9 cellular contexts compared by ENCODE assay signal in the genomic region with DNA sequence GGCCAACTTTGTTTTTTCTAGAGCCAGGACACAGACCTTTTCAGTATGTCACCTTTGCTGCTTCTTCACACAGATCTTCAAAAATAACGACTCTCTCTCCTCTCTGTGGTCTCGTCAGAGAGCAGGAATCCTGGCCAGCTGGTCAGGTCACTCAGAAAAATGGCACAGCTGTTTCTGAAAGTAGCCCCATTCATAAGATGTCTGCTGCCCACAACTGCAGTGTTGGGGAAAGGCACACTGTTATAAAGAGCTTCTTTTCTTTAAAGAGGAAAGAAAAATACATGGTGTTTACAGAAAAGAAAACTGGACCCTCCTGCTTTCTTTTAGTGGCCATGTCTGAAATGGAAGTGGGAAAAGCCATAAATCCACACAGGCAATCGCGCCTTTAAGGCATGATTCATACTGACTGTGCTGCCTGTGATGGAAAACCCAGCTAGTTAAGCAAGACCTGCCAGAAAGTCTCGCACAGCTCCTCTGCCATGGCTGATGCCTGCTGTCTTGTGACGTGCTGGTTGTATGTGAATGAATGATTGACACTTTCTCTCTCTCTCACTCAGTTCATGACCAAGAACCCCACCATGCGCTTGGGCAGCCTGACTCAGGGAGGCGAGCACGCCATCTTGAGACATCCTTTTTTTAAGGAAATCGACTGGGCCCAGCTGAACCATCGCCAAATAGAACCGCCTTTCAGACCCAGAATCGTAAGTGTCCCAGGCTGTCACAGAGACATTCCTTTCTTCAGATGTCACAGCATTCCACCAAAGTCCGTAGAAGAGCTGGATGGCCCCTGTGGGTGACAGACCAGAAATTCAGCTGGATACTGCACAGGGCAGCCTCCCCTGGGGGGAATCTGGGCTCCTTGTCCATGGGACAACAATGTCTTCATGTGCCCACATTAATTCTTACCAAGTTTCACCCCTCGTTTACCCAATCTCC.
DNase-seq lines count a peak whose midpoint lies in the region; TF ChIP-seq lines count a peak whose summit lies in the region.
"Had no signal": no experiment of that assay in that cellular context is flagged by ENCODE, and none has a peak within 500 bp of the region (broad histone marks: within the 10 kb centered on the region; RNA-seq: fewer than 3 reads in every experiment).

No MANE protein-coding gene starts in this region.

- H3K14ac ChIP-seq in mesenchymal stem cell (ENCODE audit: low read length in 2 of 2), result no peak overlapping the region

- TF ChIP-seq CTCF in BE2C (IDR thresholded peaks at IDR 0.05; ENCODE audit: low read depth, low read length) (no peak), OCI-LY7 (conservative IDR thresholded peaks at IDR 0.05; ENCODE audit: low read length) (no peak)

- H3K36me3 ChIP-seq in mesenchymal stem cell (ENCODE audit: control insufficient read depth in 1 of 2, insufficient read depth in 2 of 2, low read depth in 1 of 2, low read length in 2 of 2) (no peaks in the 10 kb centered on the region), BE2C (no peaks in the 10 kb centered on the region), OCI-LY7 (ENCODE audit: insufficient read depth, low read length) (no peaks in the 10 kb centered on the region)

- H3K18ac ChIP-seq in mesenchymal stem cell (ENCODE audit: low read depth in 1 of 2, low read length in 2 of 2), result peak overlapping the region; percentile 6 to 86

- no peaks in the 10 kb centered on the region for H3K79me2 ChIP-seq in OCI-LY7 (ENCODE audit: insufficient read depth, low read depth, low read length)

- H2BK120ac ChIP-seq in mesenchymal stem cell (ENCODE audit: low read depth, low read length), result peak overlapping the region; percentile 21

- peak overlapping the region; percentile 62 for H4K91ac ChIP-seq in mesenchymal stem cell (ENCODE audit: low read length)

- DNase-seq in AG08395 (ENCODE audit: low spot score) (peak; percentile 87), HK-2 (ENCODE audit: unreplicated experiment) (peak; percentile 38), astrocyte of the hippocampus (ENCODE audit: low read depth, low spot score) (peak; percentile 77), mesenchymal stem cell (peak; percentile 96), GF-D8 (lab: John Stamatoyannopoulos, UW) (no peak), BE2C (no peak), ACHN (no peak), OCI-LY7 (ENCODE audit: low spot score) (no peak)
- DNase-seq: stimulated activated CD4-positive, alpha-beta T cell treated with anti-CD3 and anti-CD28 coated beads, Interleukin-12 subunit alpha, Interleukin-12 subunit beta, amount 100 ng/mL, for 4 hours had no signal

- H4K8ac ChIP-seq in mesenchymal stem cell (ENCODE audit: low read length), result peak overlapping the region; percentile 93

- H3K27me3 ChIP-seq in mesenchymal stem cell (ENCODE audit: control insufficient read depth in 1 of 2, insufficient read depth in 1 of 2, low read length in 2 of 2) (no peaks in the 10 kb centered on the region), BE2C (no peaks in the 10 kb centered on the region)

- POLR2A ChIA-PET in OCI-LY7 (lab: Charles Lee), result interaction anchor here (0.7 to 1.5 kb wide), 10 partner anchors 10 to 254 kb away, joined by 3 to 10 read pairs (median 3); no protein-coding TSS in a partner anchor

- peaks cover 5% of the 10 kb centered on the region for H3K79me1 ChIP-seq in mesenchymal stem cell (replicated peaks; ENCODE audit: low read length, poor library complexity, severe bottlenecking)

- peak overlapping the region; percentile 57 for H2AK5ac ChIP-seq in mesenchymal stem cell (ENCODE audit: low read length, severe bottlenecking)

- H2AFZ ChIP-seq in mesenchymal stem cell (ENCODE audit: low read depth, low read length), result no peak overlapping the region
- no peak overlapping the region for H2AFZ ChIP-seq in OCI-LY7 (ENCODE audit: low read length)

- H3K4me3 ChIP-seq in mesenchymal stem cell (ENCODE audit: insufficient read depth in 1 of 2, low read depth in 1 of 2, low read length in 2 of 2) (no peak overlapping the region), BE2C (ENCODE audit: low read depth, low read length) (no peak overlapping the region), OCI-LY7 (ENCODE audit: low read depth, low read length, poor library complexity, severe bottlenecking) (no peak overlapping the region)

- no TSS peak for BruUV-seq in OCI-LY7 (replicated peaks; lab: Mats Ljungman, UMichigan)

- H4K20me1 ChIP-seq in OCI-LY7 (ENCODE audit: insufficient read depth, low read length), result no peaks in the 10 kb centered on the region

- no peak overlapping the region for H2BK15ac ChIP-seq in mesenchymal stem cell (ENCODE audit: low read depth, poor library complexity, severe bottlenecking)

- peak overlapping the region in 1 of 2 experiments; percentile 62 for H2BK12ac ChIP-seq in mesenchymal stem cell (ENCODE audit: low read length in 2 of 2)

- peak overlapping the region; percentile 36 for H2BK5ac ChIP-seq in mesenchymal stem cell (ENCODE audit: low read depth, low read length, poor library complexity, severe bottlenecking)

- no peak overlapping the region for H3K23ac ChIP-seq in mesenchymal stem cell (ENCODE audit: low read length in 2 of 2)

- H3K4me1 ChIP-seq in mesenchymal stem cell (ENCODE audit: control insufficient read depth, insufficient read depth, low read depth, low read length) (peaks cover 22% of the 10 kb centered on the region), BE2C (no peaks in the 10 kb centered on the region), OCI-LY7 (ENCODE audit: insufficient read depth, low read length, poor library complexity, severe bottlenecking) (peaks cover 25% of the 10 kb centered on the region)

- H3K27ac ChIP-seq in mesenchymal stem cell (ENCODE audit: low read length, poor library complexity, severe bottlenecking) (peak overlapping the region; percentile 62), OCI-LY7 (ENCODE audit: low read depth, low read length, poor library complexity, severe bottlenecking) (no peak overlapping the region)

- H3K9me3 ChIP-seq in mesenchymal stem cell (ENCODE audit: control insufficient read depth, low read length) (no peaks in the 10 kb centered on the region), BE2C (no peaks in the 10 kb centered on the region), OCI-LY7 (ENCODE audit: low read length) (no peaks in the 10 kb centered on the region)

- H3K4me2 ChIP-seq in mesenchymal stem cell (ENCODE audit: low read length, poor library complexity, severe bottlenecking) (no peak overlapping the region), OCI-LY7 (ENCODE audit: low read length) (no peak overlapping the region)

- in situ Hi-C loops in ACHN (cut with HindIII; ENCODE audit: low pct_ligation_motif_present, low pct_unique_long_range_greater_than_20kb, low sequenced_read_pairs), result no loop called here

- intact Hi-C loops in OCI-LY7 (cut with micrococcal nuclease; ENCODE audit: unreplicated experiment), result no loop called here

- 42% methylated on average over 14 of the region's 15 CpGs for WGBS in mesenchymal stem cell

- H3K9me2 ChIP-seq in OCI-LY7 (ENCODE audit: insufficient read depth, low read length), result no peaks in the 10 kb centered on the region

- no peak overlapping the region for H3K9ac ChIP-seq in mesenchymal stem cell (ENCODE audit: low read length)

- CTCF ChIA-PET in OCI-LY7 (lab: Charles Lee; ENCODE audit: unreplicated experiment), result interaction anchor here (0.6 to 0.9 kb wide), 2 partner anchors 12 to 44 kb away, joined by 3 to 7 read pairs; no protein-coding TSS in a partner anchor

- H3K4ac ChIP-seq in mesenchymal stem cell (ENCODE audit: low read depth in 1 of 2, low read length in 2 of 2), result peak overlapping the region; percentile 42 to 83

Comparison
In these comparisons a context has a peak if more than half of its experiments do, and no peak if none do; other contexts are left out.
1. DNase-seq: peak in AG08395 (single experiment), HK-2 (single experiment), astrocyte of the hippocampus (single experiment) and mesenchymal stem cell (single experiment); none in GF-D8 (single experiment), BE2C (single experiment), ACHN (single experiment) and OCI-LY7 (single experiment).